Comparison of ENCODE assay signal across 19 cellular contexts in genomic region chr1:53799141-53799540, GRCh38.
"Had no signal": no experiment of that assay in that cellular context is flagged by ENCODE, and none has a peak within 500 bp of the region (broad histone marks: within the 10 kb centered on the region; RNA-seq: fewer than 3 reads in every experiment).

No MANE protein-coding gene starts in this region.

- H3K27me3 Mint-ChIP-seq: activated CD4-positive, alpha-beta memory T cell treated with anti-CD3 and anti-CD28 coated beads, Interleukin-2, amount 10 ng/mL, durations not matched to agents 7 days and 5 days; activated naive CD4-positive, alpha-beta T cell treated with anti-CD3 and anti-CD28 coated beads, Interleukin-2, amount 50 U/mL, for 24 hours; brain; central memory CD8-positive, alpha-beta T cell; naive B cell; T-helper 17 cell had no signal

- H3K9me3 ChIP-seq: gastroesophageal sphincter, lower lobe of right lung, ovary had no signal

- H3K27ac ChIP-seq: coronary artery, gastroesophageal sphincter, lower lobe of right lung, ovary had no signal

- H3K27ac Mint-ChIP-seq: activated CD4-positive, alpha-beta memory T cell treated with anti-CD3 and anti-CD28 coated beads, Interleukin-2, amount 10 ng/mL, durations not matched to agents 7 days and 5 days; activated naive CD4-positive, alpha-beta T cell treated with anti-CD3 and anti-CD28 coated beads, Interleukin-2, amount 50 U/mL, for 24 hours; brain; naive B cell; stimulated activated effector memory CD8-positive, alpha-beta T cell treated with anti-CD3 and anti-CD28 coated beads, Interleukin-12 subunit alpha, Interleukin-12 subunit beta, amount 100 ng/mL, for 72 hours; T-helper 17 cell had no signal

- ATAC-seq: gastroesophageal sphincter; left cardiac atrium; lower lobe of right lung; stimulated activated effector memory CD8-positive, alpha-beta T cell treated with anti-CD3 and anti-CD28 coated beads, Interleukin-12 subunit alpha, Interleukin-12 subunit beta, amount 100 ng/mL, for 72 hours; T-helper 17 cell had no signal

- H3K36me3 ChIP-seq: ovary had no signal

- H3K4me3 ChIP-seq: coronary artery, gastroesophageal sphincter, lower lobe of right lung, ovary had no signal

- DNase-seq: activated CD4-positive, alpha-beta memory T cell treated with anti-CD3 and anti-CD28 coated beads, Interleukin-2, amount 10 ng/mL, durations not matched to agents 7 days and 5 days; activated CD4-positive, alpha-beta T cell treated with anti-CD3 and anti-CD28 coated beads for 4 hours; activated effector memory CD4-positive, alpha-beta T cell treated with anti-CD3 and anti-CD28 coated beads, Interleukin-2, amount 50 U/mL, for 16 hours; activated T-cell treated with anti-CD3 and anti-CD28 coated beads, Interleukin-2, amount 50 U/mL, for 48 hours; amniotic stem cell; effector memory CD4-positive, alpha-beta T cell; left cardiac atrium; lower lobe of right lung; naive B cell; ovary; stimulated activated CD4-positive, alpha-beta T cell treated with anti-CD3 and anti-CD28 coated beads, Interleukin-12 subunit alpha, Interleukin-12 subunit beta, amount 100 ng/mL, for 4 hours; T-helper 17 cell had no signal

- H3K9me3 Mint-ChIP-seq: activated CD4-positive, alpha-beta memory T cell treated with anti-CD3 and anti-CD28 coated beads, Interleukin-2, amount 10 ng/mL, durations not matched to agents 7 days and 5 days; activated naive CD4-positive, alpha-beta T cell treated with anti-CD3 and anti-CD28 coated beads, Interleukin-2, amount 50 U/mL, for 24 hours; brain; central memory CD8-positive, alpha-beta T cell; naive B cell; stimulated activated effector memory CD8-positive, alpha-beta T cell treated with anti-CD3 and anti-CD28 coated beads, Interleukin-12 subunit alpha, Interleukin-12 subunit beta, amount 100 ng/mL, for 72 hours had no signal

- H3K4me1 ChIP-seq: gastroesophageal sphincter, lower lobe of right lung had no signal

- H3K27me3 ChIP-seq: gastroesophageal sphincter, ovary had no signal

- H3K4me1 Mint-ChIP-seq: activated naive CD4-positive, alpha-beta T cell treated with anti-CD3 and anti-CD28 coated beads, Interleukin-2, amount 50 U/mL, for 24 hours; brain; central memory CD8-positive, alpha-beta T cell; naive B cell; stimulated activated effector memory CD8-positive, alpha-beta T cell treated with anti-CD3 and anti-CD28 coated beads, Interleukin-12 subunit alpha, Interleukin-12 subunit beta, amount 100 ng/mL, for 72 hours had no signal

- H3K4me3 Mint-ChIP-seq: activated CD4-positive, alpha-beta memory T cell treated with anti-CD3 and anti-CD28 coated beads, Interleukin-2, amount 10 ng/mL, durations not matched to agents 7 days and 5 days; activated naive CD4-positive, alpha-beta T cell treated with anti-CD3 and anti-CD28 coated beads, Interleukin-2, amount 50 U/mL, for 24 hours; brain; central memory CD8-positive, alpha-beta T cell; naive B cell; stimulated activated effector memory CD8-positive, alpha-beta T cell treated with anti-CD3 and anti-CD28 coated beads, Interleukin-12 subunit alpha, Interleukin-12 subunit beta, amount 100 ng/mL, for 72 hours; T-helper 17 cell had no signal

- FAIRE-seq: urothelium cell line had no signal
